Comparison of ENCODE assay signal across 23 cellular contexts in genomic region chr20:40582531-40582930, GRCh38.
DNase-seq lines count a peak whose midpoint lies in the region; ATAC-seq and TF ChIP-seq lines count a peak whose summit lies in the region.
"Had no signal": no experiment of that assay in that cellular context is flagged by ENCODE, and none has a peak within 500 bp of the region (broad histone marks: within the 10 kb centered on the region; RNA-seq: fewer than 3 reads in every experiment).

No MANE protein-coding gene starts in this region.

- H3K4me3 ChIP-seq in left lung = no peak overlapping the region
- no peak overlapping the region for H3K4me3 ChIP-seq in transverse colon
- no peak overlapping the region for H3K4me3 ChIP-seq in mesenchymal stem cell (ENCODE audit: insufficient read depth in 1 of 2, low read depth in 1 of 2, low read length in 2 of 2)
- H3K4me3 ChIP-seq: skin epidermis had no signal

- no peak overlapping the region for H2BK12ac ChIP-seq in mesenchymal stem cell (ENCODE audit: low read length in 2 of 2)

- H3K27me3 ChIP-seq in left lung = no peaks in the 10 kb centered on the region
- H3K27me3 ChIP-seq in transverse colon = no peaks in the 10 kb centered on the region
- H3K27me3 ChIP-seq in mesenchymal stem cell (ENCODE audit: control insufficient read depth in 1 of 2, insufficient read depth in 1 of 2, low read length in 2 of 2) = peaks cover 3 to 5% of the 10 kb centered on the region in 2 experiments

- H3K36me3 ChIP-seq in left lung (no peaks in the 10 kb centered on the region), transverse colon (no peaks in the 10 kb centered on the region), mesenchymal stem cell (ENCODE audit: control insufficient read depth in 1 of 2, insufficient read depth in 2 of 2, low read depth in 1 of 2, low read length in 2 of 2) (no peaks in the 10 kb centered on the region)

- H3K27ac Mint-ChIP-seq in naive thymus-derived CD8-positive, alpha-beta T cell = no peak overlapping the region
- H3K27ac Mint-ChIP-seq: activated T-cell treated with anti-CD3 and anti-CD28 coated beads, Interleukin-2, amount 50 U/mL, for 72 hours; naive B cell; type B pancreatic cell had no signal

- H3K9ac ChIP-seq in mesenchymal stem cell (ENCODE audit: low read length) = no peak overlapping the region

- H4K91ac ChIP-seq in mesenchymal stem cell (ENCODE audit: low read length) = no peak overlapping the region

- H3K18ac ChIP-seq in mesenchymal stem cell (ENCODE audit: low read depth in 1 of 2, low read length in 2 of 2) = no peak overlapping the region

- TF ChIP-seq CTCF in left lung (IDR thresholded peaks at IDR 0.05) (no peak), transverse colon (IDR thresholded peaks at IDR 0.05) (no peak)

- no peak overlapping the region for H2BK120ac ChIP-seq in mesenchymal stem cell (ENCODE audit: low read depth, low read length)

- no peak overlapping the region for H2BK15ac ChIP-seq in mesenchymal stem cell (ENCODE audit: low read depth, poor library complexity, severe bottlenecking)

- no peaks in the 10 kb centered on the region for H3K9me3 Mint-ChIP-seq in naive thymus-derived CD8-positive, alpha-beta T cell
- H3K9me3 Mint-ChIP-seq: H9 had no signal

- no peak overlapping the region for H2AK5ac ChIP-seq in mesenchymal stem cell (ENCODE audit: low read length, severe bottlenecking)

- H3K4me2 ChIP-seq in mesenchymal stem cell (ENCODE audit: low read length, poor library complexity, severe bottlenecking) = no peak overlapping the region

- no peaks in the 10 kb centered on the region for H3K4me1 Mint-ChIP-seq in naive thymus-derived CD8-positive, alpha-beta T cell
- H3K4me1 Mint-ChIP-seq: naive B cell had no signal

- H3K14ac ChIP-seq in mesenchymal stem cell (ENCODE audit: low read length in 2 of 2) = no peak overlapping the region

- no peak for TF ChIP-seq POLR2A in transverse colon (IDR thresholded peaks at IDR 0.05)

- no peak overlapping the region for H4K8ac ChIP-seq in mesenchymal stem cell (ENCODE audit: low read length)

- no peak overlapping the region for H3K4ac ChIP-seq in mesenchymal stem cell (ENCODE audit: low read depth in 1 of 2, low read length in 2 of 2)

- POLR2A ChIA-PET in naive thymus-derived CD8-positive, alpha-beta T cell (lab: Charles Lee) = no interaction called here

- H3K9me3 ChIP-seq in left lung = no peaks in the 10 kb centered on the region
- no peaks in the 10 kb centered on the region for H3K9me3 ChIP-seq in transverse colon
- no peaks in the 10 kb centered on the region for H3K9me3 ChIP-seq in mesenchymal stem cell (ENCODE audit: control insufficient read depth, low read length)
- H3K9me3 ChIP-seq: Caco-2 had no signal

- no peak overlapping the region for H3K4me3 Mint-ChIP-seq in naive thymus-derived CD8-positive, alpha-beta T cell
- H3K4me3 Mint-ChIP-seq: activated T-cell treated with anti-CD3 and anti-CD28 coated beads, Interleukin-2, amount 50 U/mL, for 72 hours; H9; type B pancreatic cell had no signal

- H2BK5ac ChIP-seq in mesenchymal stem cell (ENCODE audit: low read depth, low read length, poor library complexity, severe bottlenecking) = no peak overlapping the region

- DNase-seq in MV-4-11 (lab: John Stamatoyannopoulos, UW) = peak; percentile 64
- DNase-seq in SKM-1 (lab: John Stamatoyannopoulos, UW; ENCODE audit: unreplicated experiment) = peak; percentile 19
- no peak for DNase-seq in left lung
- peak; percentile 40 for DNase-seq in transverse colon
- no peak for DNase-seq in naive thymus-derived CD8-positive, alpha-beta T cell
- no peak for DNase-seq in stimulated activated CD8-positive, alpha-beta memory T cell treated with anti-CD3 and anti-CD28 coated beads, Interleukin-4, amount 100 ng/mL, for 48 hours
- no peak for DNase-seq in mesenchymal stem cell
- DNase-seq: activated CD4-positive, alpha-beta T cell treated with anti-CD3 and anti-CD28 coated beads, Interleukin-2, amount 50 U/mL, for 4 hours; activated naive CD4-positive, alpha-beta T cell; activated T-cell treated with anti-CD3 and anti-CD28 coated beads, Interleukin-2, amount 50 U/mL, for 72 hours; DMS79 treated with DMSO at 0.1 percent for 48 hours; GF-D8; glutamatergic neuron; H9; naive B cell; NCI-H1436; NCI-H446; NCI-H774; PC-3; stimulated activated CD4-positive, alpha-beta T cell treated with anti-CD3 and anti-CD28 coated beads, Interleukin-1b, Interleukin-23, amount 100 ng/mL, for 48 hours had no signal

- H3K27ac ChIP-seq in left lung (no peak overlapping the region), transverse colon (no peak overlapping the region), mesenchymal stem cell (ENCODE audit: low read length, poor library complexity, severe bottlenecking) (no peak overlapping the region)

- no peaks in the 10 kb centered on the region for H3K36me3 Mint-ChIP-seq in naive thymus-derived CD8-positive, alpha-beta T cell
- H3K36me3 Mint-ChIP-seq: naive B cell, type B pancreatic cell had no signal

- in situ Hi-C loops in transverse colon (cut with MboI; ENCODE audit: low pct_ligation_motif_present in 1 of 4, low pct_unique_long_range_greater_than_20kb in 1 of 4, low sequenced_read_pairs in 3 of 4) = no loop called here

- peak; percentile 62 for ATAC-seq in left lung
- ATAC-seq in naive thymus-derived CD8-positive, alpha-beta T cell = no peak
- ATAC-seq: activated T-cell treated with anti-CD3 and anti-CD28 coated beads, Interleukin-2, amount 50 U/mL, for 72 hours; PC-3 had no signal

- H3K23ac ChIP-seq in mesenchymal stem cell (ENCODE audit: low read length in 2 of 2) = no peak overlapping the region

- H3K79me1 ChIP-seq in mesenchymal stem cell (replicated peaks; ENCODE audit: low read length, poor library complexity, severe bottlenecking) = no peaks in the 10 kb centered on the region

- WGBS in transverse colon (ENCODE audit: low coverage in 1 of 2), 2 donors = 48 to 64% methylated on average over 3 to 4 of the region's 4 CpGs
- 81% methylated on average over 4 of the region's 4 CpGs for WGBS in mesenchymal stem cell

- no peak for TF ChIP-seq EP300 in transverse colon (IDR thresholded peaks at IDR 0.05; ENCODE audit: low read depth)

- intact Hi-C loops in left lung (cut with DNase I) = no loop called here
- intact Hi-C loops in transverse colon (cut with DNase I; ENCODE audit: low total_unique reads) = no loop called here

- H2AFZ ChIP-seq in mesenchymal stem cell (ENCODE audit: low read depth, low read length) = no peak overlapping the region

- peaks cover 4 to 50% (median 7%) of the 10 kb centered on the region in 5 donors for H3K27me3 Mint-ChIP-seq in naive thymus-derived CD8-positive, alpha-beta T cell

- H3K4me1 ChIP-seq in left lung = peaks cover 0 to 20% of the 10 kb centered on the region in 2 donors
- peaks cover 0 to 11% (median 3%) of the 10 kb centered on the region in 4 donors for H3K4me1 ChIP-seq in transverse colon
- no peaks in the 10 kb centered on the region for H3K4me1 ChIP-seq in mesenchymal stem cell (ENCODE audit: control insufficient read depth, insufficient read depth, low read depth, low read length)

Comparison
In these comparisons a context has a peak if more than half of its experiments do, and no peak if none do; other contexts are left out.
1. DNase-seq: peak in MV-4-11 (single experiment), SKM-1 (single experiment) and transverse colon (single experiment); none in left lung (0 of 2), naive thymus-derived CD8-positive, alpha-beta T cell (0 of 10), stimulated activated CD8-positive, alpha-beta memory T cell treated with anti-CD3 and anti-CD28 coated beads, Interleukin-4, amount 100 ng/mL, for 48 hours (single experiment) and mesenchymal stem cell (single experiment).